20 cellular contexts compared by ENCODE assay signal in the genomic region with DNA sequence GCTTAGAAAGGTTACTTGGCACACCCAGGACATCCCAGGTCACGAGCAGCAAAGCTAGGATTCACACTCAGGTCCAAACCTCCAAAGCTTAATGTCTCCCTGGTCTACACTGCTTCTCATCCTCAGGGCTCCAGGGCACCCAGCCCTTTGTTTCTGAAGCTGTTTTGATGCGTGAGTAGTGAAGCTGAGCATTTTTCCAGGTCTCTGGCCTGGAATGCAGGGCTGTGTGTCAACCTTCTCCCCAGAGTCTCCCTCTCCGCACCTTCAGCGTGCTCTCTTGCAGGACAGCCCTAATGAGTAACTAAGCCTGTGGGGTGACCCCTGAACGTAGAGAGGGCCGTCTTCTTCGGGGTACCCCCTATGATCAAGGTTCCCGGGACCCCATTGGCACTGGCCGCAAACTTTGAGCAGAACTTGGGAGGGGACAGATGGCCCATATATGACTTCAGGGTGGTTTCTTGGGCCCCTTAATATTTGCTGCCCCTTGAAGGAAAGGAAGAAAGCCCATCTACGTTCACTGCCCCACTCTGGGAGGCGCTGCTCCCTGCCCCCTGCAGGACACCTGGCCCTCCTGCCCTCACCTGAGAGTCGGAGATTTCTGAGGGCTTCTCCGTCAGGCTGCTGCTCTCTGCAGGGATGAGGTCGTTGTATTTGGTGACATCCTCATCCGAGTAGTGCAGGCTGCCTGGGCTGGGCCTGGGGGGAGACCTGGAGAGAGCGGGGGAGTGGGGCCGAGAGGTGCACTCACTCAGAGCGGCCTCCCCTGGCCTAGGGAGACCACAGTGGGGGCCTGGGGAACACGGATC. TPM values are rescaled to one million over a fixed set of nuclear protein-coding genes. Genes with fewer than 3 reads are reported as not detected.
DNase-seq lines count a peak whose midpoint lies in the region; ATAC-seq lines count a peak whose summit lies in the region.
"Had no signal": no experiment of that assay in that cellular context is flagged by ENCODE, and none has a peak within 500 bp of the region (broad histone marks: within the 10 kb centered on the region; RNA-seq: fewer than 3 reads in every experiment).

No MANE protein-coding gene starts in this region.

- no peaks in the 10 kb centered on the region for H3K79me1 ChIP-seq in mesendoderm (ENCODE audit: low read length)

- no peaks in the 10 kb centered on the region for H3K36me3 ChIP-seq in NT2/D1 (ENCODE audit: insufficient read depth, insufficient read length, low read length)
- H3K36me3 ChIP-seq in mesendoderm (ENCODE audit: control insufficient read depth, insufficient read depth, low read length), result no peaks in the 10 kb centered on the region
- H3K36me3 ChIP-seq in effector memory CD4-positive, alpha-beta T cell (ENCODE audit: control insufficient read depth, insufficient read depth, low read length), result no peaks in the 10 kb centered on the region
- H3K36me3 ChIP-seq: colonic mucosa, gastrocnemius medialis, thyroid gland had no signal

- H3K27ac ChIP-seq in cingulate gyrus (ENCODE audit: low read depth, low read length) (peak overlapping the region; percentile 83), mesendoderm (ENCODE audit: low read depth, low read length) (no peak overlapping the region), substantia nigra (ENCODE audit: low read depth, low read length, poor library complexity, severe bottlenecking) (peak overlapping the region; percentile 75)
- H3K27ac ChIP-seq in effector memory CD4-positive, alpha-beta T cell (ENCODE audit: insufficient read depth, low read length, poor library complexity, severe bottlenecking), result no peak overlapping the region
- H3K27ac ChIP-seq: gastrocnemius medialis, thyroid gland had no signal

- H3K4me2 ChIP-seq in mesendoderm (ENCODE audit: low read length), result no peak overlapping the region

- no peaks in the 10 kb centered on the region for H3K79me2 ChIP-seq in mesendoderm (ENCODE audit: control insufficient read depth, insufficient read depth, low read length)

- H2BK5ac ChIP-seq in mesendoderm (ENCODE audit: low read length), result no peak overlapping the region

- no peak overlapping the region for H2BK120ac ChIP-seq in mesendoderm (ENCODE audit: low read depth, low read length)

- no peaks in the 10 kb centered on the region for H3K9me3 ChIP-seq in NT2/D1 (ENCODE audit: insufficient read depth, low read length)
- H3K9me3 ChIP-seq in effector memory CD4-positive, alpha-beta T cell (ENCODE audit: control insufficient read depth, low read length), result no peaks in the 10 kb centered on the region
- H3K9me3 ChIP-seq: colonic mucosa, gastrocnemius medialis, thyroid gland had no signal

- no peak overlapping the region for H3K23ac ChIP-seq in mesendoderm (ENCODE audit: low read length)

- H3K4me3 ChIP-seq in NT2/D1 (ENCODE audit: insufficient read length, low read depth) (no peak overlapping the region), mesendoderm (ENCODE audit: low read length) (no peak overlapping the region)
- H3K4me3 ChIP-seq in effector memory CD4-positive, alpha-beta T cell (ENCODE audit: insufficient read depth, low read depth, low read length, poor library complexity, severe bottlenecking), result no peak overlapping the region
- H3K4me3 ChIP-seq: colonic mucosa, gastrocnemius medialis, thyroid gland had no signal

- no CpG with 5 or more reads among the region's 19 CpGs for WGBS in mesendoderm (ENCODE audit: extremely low coverage, insufficient coverage, low lambda C conversion rate)

- H3K27me3 ChIP-seq in NT2/D1 (ENCODE audit: insufficient read depth, insufficient read length), result no peaks in the 10 kb centered on the region
- H3K27me3 ChIP-seq in mesendoderm (ENCODE audit: insufficient read depth, low read length, poor library complexity), result no peaks in the 10 kb centered on the region
- no peaks in the 10 kb centered on the region for H3K27me3 ChIP-seq in effector memory CD4-positive, alpha-beta T cell (replicated peaks; ENCODE audit: control insufficient read depth, insufficient read depth, low read length, poor library complexity, severe bottlenecking)
- H3K27me3 ChIP-seq: colonic mucosa, gastrocnemius medialis, thyroid gland had no signal

- no peak for ATAC-seq in GM19455 (IDR thresholded peaks at IDR 0.05; ENCODE audit: unreplicated experiment)
- ATAC-seq in HG03108 (IDR thresholded peaks at IDR 0.05; ENCODE audit: unreplicated experiment), result no peak
- no peak for ATAC-seq in GM21619 (IDR thresholded peaks at IDR 0.05; ENCODE audit: unreplicated experiment)
- ATAC-seq: activated CD8-positive, alpha-beta memory T cell treated with anti-CD3 and anti-CD28 coated beads, Interleukin-2, amount 10 ng/mL, durations not matched to agents 7 days and 5 days; gastrocnemius medialis had no signal

- peak overlapping the region; percentile 52 for H3K56ac ChIP-seq in mesendoderm (ENCODE audit: low read length)

- DNase-seq in NT2/D1 (ENCODE audit: low read depth, low spot score), result no peak
- DNase-seq in mesendoderm, result no peak
- no peak for DNase-seq in substantia nigra (lab: John Stamatoyannopoulos, UW)
- no peak for DNase-seq in effector memory CD4-positive, alpha-beta T cell
- DNase-seq: activated CD4-positive, alpha-beta T cell treated with anti-CD3 and anti-CD28 coated beads for 1 hour; activated CD8-positive, alpha-beta memory T cell treated with anti-CD3 and anti-CD28 coated beads, Interleukin-2, amount 10 ng/mL, durations not matched to agents 7 days and 5 days; activated effector memory CD4-positive, alpha-beta T cell treated with Interleukin-2 at 50 U/mL for 16 hours; colonic mucosa; gastrocnemius medialis; MV-4-11; NCI-H2029; NCI-H510A treated with DMSO at 0.1 percent for 48 hours; SHP77; stimulated activated CD4-positive, alpha-beta T cell treated with anti-CD3 and anti-CD28 coated beads, Interleukin-4, amount 100 ng/mL, for 1 hour; T-helper 2 cell; thyroid gland had no signal

- H2AK5ac ChIP-seq in mesendoderm (ENCODE audit: low read length), result no peak overlapping the region

- H3K4me1 ChIP-seq in NT2/D1 (ENCODE audit: insufficient read depth, insufficient read length) (peaks cover 35% of the 10 kb centered on the region), mesendoderm (ENCODE audit: control insufficient read depth, low read depth, low read length) (peaks cover 6% of the 10 kb centered on the region)
- H3K4me1 ChIP-seq in effector memory CD4-positive, alpha-beta T cell (ENCODE audit: control insufficient read depth, insufficient read depth, low read length, poor library complexity, severe bottlenecking), result no peaks in the 10 kb centered on the region
- H3K4me1 ChIP-seq: colonic mucosa, gastrocnemius medialis had no signal

- no peak overlapping the region for H4K5ac ChIP-seq in mesendoderm (ENCODE audit: low read length)

- no peak overlapping the region for H4K8ac ChIP-seq in mesendoderm (ENCODE audit: low read depth, low read length)

- H3K4ac ChIP-seq in mesendoderm (ENCODE audit: low read depth, low read length), result peak overlapping the region; percentile 9

- H2BK15ac ChIP-seq in mesendoderm (replicated peaks; ENCODE audit: low read depth), result no peak overlapping the region

- peak overlapping the region; percentile 17 for H3K9ac ChIP-seq in NT2/D1 (ENCODE audit: insufficient read length, low read depth)
- H3K9ac ChIP-seq in mesendoderm (ENCODE audit: low read length), result no peak overlapping the region

- no peak overlapping the region for H3K18ac ChIP-seq in mesendoderm (ENCODE audit: low read length)

RNA-seq across cellular contexts. Expression of gene CDC42EP4, which starts 36.4 kb away (rescaled TPM):
- polyA plus RNA-seq in mesendoderm (2013, experiment 1 of 2), result 5.7 TPM
- 5.1 TPM for polyA plus RNA-seq in mesendoderm (2013, experiment 2 of 2)

Comparison
In these comparisons a context has a peak if more than half of its experiments do, and no peak if none do; other contexts are left out.
1. H3K27ac ChIP-seq: peak in cingulate gyrus (single experiment) and substantia nigra (single experiment); none in mesendoderm (single experiment) and effector memory CD4-positive, alpha-beta T cell (single experiment).